17 cellular contexts compared by ENCODE assay signal in the genomic region with DNA sequence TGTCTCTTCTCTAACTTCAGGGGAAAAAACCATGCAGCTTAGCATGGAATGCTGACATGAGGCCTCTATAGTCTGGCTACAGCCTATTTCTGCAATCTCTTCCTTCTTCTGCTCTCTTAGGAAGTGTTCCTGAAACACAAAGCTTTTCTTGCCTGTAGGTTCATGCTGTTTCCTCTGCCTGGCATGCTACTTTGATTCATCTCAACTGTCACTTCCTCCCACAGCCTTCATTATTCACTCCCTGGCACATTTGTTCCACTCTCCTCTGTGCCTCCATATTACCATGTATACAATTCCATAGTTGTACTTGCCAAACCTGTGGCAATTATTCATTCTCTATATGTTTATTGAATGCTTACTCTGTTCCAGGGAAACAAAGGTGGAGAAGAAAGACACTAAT.
"Had no signal": no experiment of that assay in that cellular context is flagged by ENCODE, and none has a peak within 500 bp of the region (broad histone marks: within the 10 kb centered on the region; RNA-seq: fewer than 3 reads in every experiment).

No MANE protein-coding gene starts in this region.

- FAIRE-seq: colon had no signal

- H3K4me3 ChIP-seq: esophagus squamous epithelium, hepatocyte, ovary, right lobe of liver, suprapubic skin, thyroid gland, upper lobe of left lung, uterus had no signal

- DNase-seq: effector memory CD8-positive, alpha-beta T cell; esophagus squamous epithelium; foreskin fibroblast; kidney glomerular epithelial cell; mesendoderm; naive thymus-derived CD4-positive, alpha-beta T cell; ovary; right lobe of liver; stimulated activated CD4-positive, alpha-beta T cell treated with anti-CD3 and anti-CD28 coated beads, Interleukin-4, amount 100 ng/mL, for 1 hour; stimulated activated CD8-positive, alpha-beta memory T cell treated with anti-CD3 and anti-CD28 coated beads, Interleukin-4, amount 100 ng/mL, for 48 hours; stimulated activated naive CD8-positive, alpha-beta T cell treated with anti-CD3 and anti-CD28 coated beads, Interleukin-15, Interleukin-2, amounts not matched to agents 100 U/mL and 50 U/mL, for 24 hours; thyroid gland; upper lobe of left lung; uterus had no signal
